In the genomic region with DNA sequence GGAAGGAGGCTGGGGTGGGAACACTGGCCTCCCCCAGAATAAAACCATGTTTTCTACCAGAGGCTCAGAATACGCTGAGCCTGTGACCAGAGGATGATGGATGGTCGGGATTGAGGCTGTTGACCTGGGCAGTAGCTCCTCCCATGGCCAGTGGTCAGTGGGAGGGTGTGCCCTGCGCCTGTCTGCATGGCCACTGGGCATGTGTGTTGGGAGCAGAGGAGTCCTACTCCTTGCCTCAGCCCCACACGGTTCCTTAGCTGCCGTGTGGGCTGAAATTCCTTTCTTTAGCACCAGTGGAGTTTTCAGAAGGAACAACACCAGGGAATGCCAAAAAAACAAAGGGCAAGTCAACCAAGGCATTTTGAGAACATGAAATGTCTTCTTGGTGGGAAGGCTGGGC, we compare ENCODE assay signal across 25 cellular contexts. TPM values are rescaled to one million over a fixed set of nuclear protein-coding genes. Genes with fewer than 3 reads are reported as not detected.
DNase-seq lines count a peak whose midpoint lies in the region; ATAC-seq and TF ChIP-seq lines count a peak whose summit lies in the region.
"Had no signal": no experiment of that assay in that cellular context is flagged by ENCODE, and none has a peak within 500 bp of the region (broad histone marks: within the 10 kb centered on the region; RNA-seq: fewer than 3 reads in every experiment).

No MANE protein-coding gene starts in this region.

- intact Hi-C loops in OCI-LY7 (cut with micrococcal nuclease; ENCODE audit: unreplicated experiment): no loop called here

- peaks cover 67% of the 10 kb centered on the region for H3K4me1 ChIP-seq in OCI-LY7 (ENCODE audit: insufficient read depth, low read length, poor library complexity, severe bottlenecking)
- peaks cover 20 to 30% of the 10 kb centered on the region in 2 donors for H3K4me1 ChIP-seq in esophagus (ENCODE audit: control insufficient read depth in 2 of 2, insufficient read depth in 2 of 2, low read length in 1 of 2)
- peaks cover 0 to 44% (median 14%) of the 10 kb centered on the region in 4 donors for H3K4me1 ChIP-seq in Peyer's patch

- no TSS peak for BruUV-seq in OCI-LY7 (replicated peaks; lab: Mats Ljungman, UMichigan)

- no peak for ATAC-seq in HG03457 (IDR thresholded peaks at IDR 0.05; ENCODE audit: unreplicated experiment)
- ATAC-seq: activated naive CD4-positive, alpha-beta T cell treated with anti-CD3 and anti-CD28 coated beads, Interleukin-2, amount 50 U/mL, for 72 hours had no signal

- H3K36me3 ChIP-seq in H7 (replicated peaks; ENCODE audit: control insufficient read depth, insufficient read depth, low read length) (peaks cover 16% of the 10 kb centered on the region), OCI-LY7 (ENCODE audit: insufficient read depth, low read length) (peaks cover 69% of the 10 kb centered on the region), esophagus (ENCODE audit: control insufficient read depth in 2 of 2, insufficient read depth in 2 of 2, low read length in 1 of 2) (peaks cover 0 to 34% of the 10 kb centered on the region in 2 donors), Peyer's patch (no peaks in the 10 kb centered on the region)
- H3K36me3 ChIP-seq: thyroid gland had no signal

- H3K27me3 ChIP-seq in H7 (ENCODE audit: control insufficient read depth, insufficient read depth, low read length) (no peaks in the 10 kb centered on the region), esophagus (ENCODE audit: control insufficient read depth in 1 of 2, insufficient read depth in 2 of 2, low read length in 2 of 2) (no peaks in the 10 kb centered on the region), Peyer's patch (no peaks in the 10 kb centered on the region)
- H3K27me3 ChIP-seq: thyroid gland had no signal

- H3K4me3 ChIP-seq in H7 (ENCODE audit: insufficient read depth, low read depth, low read length) (no peak overlapping the region), OCI-LY7 (ENCODE audit: low read depth, low read length, poor library complexity, severe bottlenecking) (no peak overlapping the region), esophagus (ENCODE audit: low read depth in 1 of 2, low read length in 2 of 2) (no peak overlapping the region), Peyer's patch (no peak overlapping the region)
- H3K4me3 ChIP-seq: smooth muscle cell, thyroid gland had no signal

- POLR2A ChIA-PET in OCI-LY7 (lab: Charles Lee): interaction anchor here (0.5 kb wide), 1 partner anchor 16 kb away, joined by 3 read pairs; no protein-coding TSS in a partner anchor

- WGBS in esophagus, 2 donors: 85 to 87% methylated on average over 5 of the region's 5 CpGs

- no peaks in the 10 kb centered on the region for H3K9me3 ChIP-seq in OCI-LY7 (ENCODE audit: low read length)
- peaks cover 0 to 2% of the 10 kb centered on the region in 2 donors for H3K9me3 ChIP-seq in esophagus (ENCODE audit: control insufficient read depth in 2 of 2, insufficient read depth in 1 of 2, low read depth in 1 of 2, low read length in 1 of 2)
- no peaks in the 10 kb centered on the region for H3K9me3 ChIP-seq in Peyer's patch
- H3K9me3 ChIP-seq: thyroid gland had no signal

- H2AFZ ChIP-seq in OCI-LY7 (ENCODE audit: low read length): no peak overlapping the region
- H2AFZ ChIP-seq: parathyroid adenoma had no signal

- DNase-seq in H7 (peak; percentile 32), OCI-LY7 (ENCODE audit: low spot score) (no peak), OCI-M2 (lab: John Stamatoyannopoulos, UW; ENCODE audit: unreplicated experiment) (no peak), Peyer's patch (no peak), NCI-H2227 (lab: John Stamatoyannopoulos, UW; ENCODE audit: unreplicated experiment) (no peak)
- DNase-seq: activated CD4-positive, alpha-beta T cell treated with anti-CD3 and anti-CD28 coated beads for 48 hours; activated CD8-positive, alpha-beta memory T cell treated with anti-CD3 and anti-CD28 coated beads for 24 hours; activated T-cell treated with anti-CD3 and anti-CD28 coated beads for 4 hours; amygdala; CD4-positive, alpha-beta T cell; GOT3; head of caudate nucleus; KBM-7; left ventricle myocardium superior; mesendoderm; NCI-H1417 treated with DMSO at 0.1 percent for 48 hours; NCI-H2029 treated with DMSO at 0.1 percent for 48 hours; NCI-H526; stimulated activated naive CD4-positive, alpha-beta T cell treated with Interleukin-2 at 50 U/mL for 16 hours; thyroid gland had no signal

- peak overlapping the region; percentile 68 for H3K4me2 ChIP-seq in OCI-LY7 (ENCODE audit: low read length)
- H3K4me2 ChIP-seq: smooth muscle cell had no signal

- H3K9me2 ChIP-seq in OCI-LY7 (ENCODE audit: insufficient read depth, low read length): no peaks in the 10 kb centered on the region

- no peak for TF ChIP-seq POLR2A in Peyer's patch (IDR thresholded peaks at IDR 0.05)

- TF ChIP-seq CTCF in OCI-LY7 (conservative IDR thresholded peaks at IDR 0.05; ENCODE audit: low read length) (no peak), Peyer's patch (IDR thresholded peaks at IDR 0.05) (no peak)

- H3K79me2 ChIP-seq in OCI-LY7 (ENCODE audit: insufficient read depth, low read depth, low read length): peaks cover 31% of the 10 kb centered on the region; the same call in 1 of the 2 replicates
- H3K79me2 ChIP-seq: parathyroid adenoma had no signal

- peak overlapping the region; percentile 90 for H3K27ac ChIP-seq in OCI-LY7 (ENCODE audit: low read depth, low read length, poor library complexity, severe bottlenecking)
- H3K27ac ChIP-seq in esophagus (ENCODE audit: low read depth in 2 of 2, low read length in 1 of 2): peak overlapping the region; percentile 82 to 95
- peak overlapping the region in 1 of 4 donors; percentile 2 for H3K27ac ChIP-seq in Peyer's patch
- H3K27ac ChIP-seq: parathyroid adenoma, thyroid gland had no signal

- CTCF ChIA-PET in OCI-LY7 (lab: Charles Lee; ENCODE audit: unreplicated experiment): interaction anchor here (3.1 kb wide), 1 partner anchor 46 kb away, joined by 17 read pairs; no protein-coding TSS in a partner anchor

- H4K20me1 ChIP-seq in OCI-LY7 (ENCODE audit: insufficient read depth, low read length): no peaks in the 10 kb centered on the region

RNA-seq across cellular contexts. Expression of gene RMND5B, which starts 8.5 kb away (rescaled TPM):
- total RNA-seq in H7 (2014; rRNA removed; shearing (Covaris generic)): 38.2 and 51.3 TPM in 2 replicates
- total RNA-seq in OCI-LY7 (2014; rRNA removed; shearing (Covaris generic)): 54.2 and 68.3 TPM in 2 replicates
- total RNA-seq in OCI-LY7 (2022) (63.2 and 63.7 TPM in 2 replicates), Peyer's patch (10 to 100 TPM; 35.9 to 59.4 (median 51.7) TPM)
- polyA plus RNA-seq in esophagus: 10 to 100 TPM; 75.2 to 90.8 TPM

RNA-seq across cellular contexts. Expression of gene N4BP3, which starts 9.0 kb away (rescaled TPM):
- total RNA-seq in H7 (2014; rRNA removed; shearing (Covaris generic)): 32.0 and 36.5 TPM in 2 replicates
- total RNA-seq in OCI-LY7 (2014; rRNA removed; shearing (Covaris generic)): 23.7 and 28.3 TPM in 2 replicates
- total RNA-seq in OCI-LY7 (2022): 22.3 and 26.1 TPM in 2 replicates
- polyA plus RNA-seq in esophagus: 10 to 100 TPM; 16.9 to 26.2 TPM
- 1 to 10 TPM in 2 of 4 donors, under 1 TPM in 2; 0.53 to 2.5 (median 1.1) TPM for total RNA-seq in Peyer's patch

RNA-seq across cellular contexts. Expression of gene NHP2, which starts 31.3 kb away (rescaled TPM):
- total RNA-seq in H7 (2014; rRNA removed; shearing (Covaris generic)): 254 and 275 TPM in 2 replicates
- total RNA-seq in OCI-LY7 (2014; rRNA removed; shearing (Covaris generic)): 309 and 344 TPM in 2 replicates
- total RNA-seq in OCI-LY7 (2022): 183 and 216 TPM in 2 replicates
- 100 to 1,000 TPM; 126 to 238 TPM for polyA plus RNA-seq in esophagus
- total RNA-seq in Peyer's patch: 10 to 100 TPM; 49.5 to 75.9 (median 62.0) TPM
